ENCODE assay signal across 26 cellular contexts in genomic region chr13:93716623-93717022, GRCh38.
"Had no signal": no experiment of that assay in that cellular context is flagged by ENCODE, and none has a peak within 500 bp of the region (broad histone marks: within the 10 kb centered on the region; RNA-seq: fewer than 3 reads in every experiment).

No MANE protein-coding gene starts in this region.

- DNase-seq: activated CD4-positive, alpha-beta memory T cell treated with anti-CD3 and anti-CD28 coated beads for 36 hours; activated CD4-positive, alpha-beta T cell treated with anti-CD3 and anti-CD28 coated beads for 36 hours; activated CD4-positive, alpha-beta T cell treated with anti-CD3 and anti-CD28 coated beads, Interleukin-2, amount 10 ng/mL, durations not matched to agents 24 days and 14 days; activated CD4-positive, CD25-positive, alpha-beta regulatory T cell; activated CD4-positive, CD25-positive, alpha-beta regulatory T cell treated with anti-CD3 and anti-CD28 coated beads, Interleukin-2, amount 50 U/mL, for 72 hours; activated CD8-positive, alpha-beta memory T cell treated with anti-CD3 and anti-CD28 coated beads, Interleukin-2, amount 10 ng/mL, durations not matched to agents 7 days and 5 days; activated CD8-positive, alpha-beta memory T cell treated with anti-CD3 and anti-CD28 coated beads, Interleukin-2, amount 50 U/mL, for 4 hours; activated CD8-positive, alpha-beta T cell treated with anti-CD3 and anti-CD28 coated beads, Interleukin-2, amount 10 ng/mL, durations not matched to agents 7 days and 5 days; activated effector memory CD4-positive, alpha-beta T cell treated with anti-CD3 and anti-CD28 coated beads, Interleukin-2, amount 50 U/mL, for 16 hours; activated naive CD4-positive, alpha-beta T cell treated with anti-CD3 and anti-CD28 coated beads for 36 hours; activated naive CD8-positive, alpha-beta T cell treated with anti-CD3 and anti-CD28 coated beads for 36 hours; activated naive CD8-positive, alpha-beta T cell treated with anti-CD3 and anti-CD28 coated beads, Interleukin-2, amount 50 U/mL, for 24 hours; activated T-cell treated with anti-CD3 and anti-CD28 coated beads, Interleukin-2, amount 50 U/mL, for 1 hour; activated T-cell treated with anti-CD3 and anti-CD28 coated beads, Interleukin-2, amount 50 U/mL, for 48 hours; adrenal gland; amygdala; aorta; body of pancreas; caudate nucleus; colonic mucosa; effector CD8-positive, alpha-beta T cell; gastrocnemius medialis; glutamatergic neuron; heart left ventricle; T-helper 2 cell had no signal

- H3K27me3 ChIP-seq: adrenal gland, body of pancreas, colonic mucosa, gastrocnemius medialis, heart left ventricle had no signal

- H3K4me3 ChIP-seq: adrenal gland, body of pancreas, colonic mucosa, gastrocnemius medialis, heart left ventricle had no signal

- H3K36me3 ChIP-seq: adrenal gland, colonic mucosa, gastrocnemius medialis, heart left ventricle had no signal

- H3K27ac ChIP-seq: adrenal gland, body of pancreas, colonic mucosa, gastrocnemius medialis, heart left ventricle had no signal

- ATAC-seq: activated CD4-positive, alpha-beta T cell treated with anti-CD3 and anti-CD28 coated beads for 36 hours; activated CD8-positive, alpha-beta memory T cell treated with anti-CD3 and anti-CD28 coated beads, Interleukin-2, amount 10 ng/mL, durations not matched to agents 7 days and 5 days; activated CD8-positive, alpha-beta T cell treated with anti-CD3 and anti-CD28 coated beads, Interleukin-2, amount 10 ng/mL, durations not matched to agents 7 days and 5 days; activated naive CD8-positive, alpha-beta T cell treated with anti-CD3 and anti-CD28 coated beads, Interleukin-2, amount 50 U/mL, for 24 hours; body of pancreas; esophagus mucosa; gastrocnemius medialis; heart left ventricle had no signal

- H3K9me3 ChIP-seq: adrenal gland, body of pancreas, colonic mucosa had no signal

- H3K4me1 ChIP-seq: adrenal gland, body of pancreas, colonic mucosa, gastrocnemius medialis, heart left ventricle had no signal
